Comparison of ENCODE assay signal across 8 cellular contexts in genomic region chr4:78777556-78777900, GRCh38. TPM values are rescaled to one million over a fixed set of nuclear protein-coding genes. Genes with fewer than 3 reads are reported as not detected.
DNase-seq lines count a peak whose midpoint lies in the region; ATAC-seq and TF ChIP-seq lines count a peak whose summit lies in the region.

No MANE protein-coding gene starts in this region.

- H3K4me1 Mint-ChIP-seq in naive thymus-derived CD8-positive, alpha-beta T cell, result peaks cover 8 to 20% (median 12%) of the 10 kb centered on the region in 4 donors

- H4K20me1 ChIP-seq in KMS-11 (ENCODE audit: insufficient read depth), result no peaks in the 10 kb centered on the region

- peak overlapping the region; percentile 93 to 98 (median 96) for H3K27ac Mint-ChIP-seq in naive thymus-derived CD8-positive, alpha-beta T cell

- no peak for DNase-seq in AG09309 (ENCODE audit: low read depth)
- DNase-seq in choroid plexus epithelial cell (ENCODE audit: low read depth), result no peak
- DNase-seq in naive thymus-derived CD8-positive, alpha-beta T cell, result peak in 2 of 10 donors; percentile 24 to 67
- no peak for DNase-seq in KBM-7
- DNase-seq in amygdala (lab: John Stamatoyannopoulos, UW), result no peak
- DNase-seq in NOMO-1 treated with dmso at 0.1 percent for 144 hours (lab: John Stamatoyannopoulos, UW; ENCODE audit: unreplicated experiment), result no peak
- no peak for DNase-seq in AML-193 (lab: John Stamatoyannopoulos, UW)

- H3K27ac ChIP-seq in KMS-11, result peak overlapping the region; percentile 61; the same call in 1 of the 2 replicates

- peaks cover 78% of the 10 kb centered on the region for H3K4me1 ChIP-seq in KMS-11 (ENCODE audit: low read depth, poor library complexity, severe bottlenecking)

- H3K4me3 Mint-ChIP-seq in naive thymus-derived CD8-positive, alpha-beta T cell, result peak overlapping the region in 9 of 10 donors; percentile 87 to 98 (median 94)

- H3K9ac ChIP-seq in KMS-11, result peak overlapping the region; percentile 96

- TF ChIP-seq CTCF in AG09309 (IDR thresholded peaks at IDR 0.05; ENCODE audit: control insufficient read depth, insufficient read depth, low read depth, low read length, missing control alignments), result no peak
- no peak for TF ChIP-seq CTCF in KMS-11 (conservative IDR thresholded peaks at IDR 0.05; ENCODE audit: low read depth, low read length)
- no peak for TF ChIP-seq CTCF in choroid plexus epithelial cell (conservative IDR thresholded peaks at IDR 0.05; ENCODE audit: low read depth, low read length)

- peaks cover 57% of the 10 kb centered on the region for H3K79me2 ChIP-seq in KMS-11 (ENCODE audit: insufficient read depth, low read depth)

- no peaks in the 10 kb centered on the region for H3K9me3 Mint-ChIP-seq in naive thymus-derived CD8-positive, alpha-beta T cell

- POLR2A ChIA-PET in naive thymus-derived CD8-positive, alpha-beta T cell (lab: Charles Lee), result interaction anchor here (1.3 to 1.7 kb wide), 2 partner anchors 161 to 162 kb away, joined by 4 to 5 read pairs; partner anchors contain the start of gene PAQR3

- H2AFZ ChIP-seq in KMS-11 (ENCODE audit: low read depth), result no peak overlapping the region

- H3K4me2 ChIP-seq in KMS-11, result peak overlapping the region; percentile 95

- H3K27me3 Mint-ChIP-seq in naive thymus-derived CD8-positive, alpha-beta T cell, result no peaks in the 10 kb centered on the region

- H3K36me3 Mint-ChIP-seq in naive thymus-derived CD8-positive, alpha-beta T cell, result no peaks in the 10 kb centered on the region

- in situ Hi-C loops in KBM-7 (cut with MboI; ENCODE audit: low pct_unique_long_range_greater_than_20kb, low sequenced_read_pairs), result no loop called here

- ATAC-seq in naive thymus-derived CD8-positive, alpha-beta T cell, result peak in 1 of 2 donors; percentile 25

- no peaks in the 10 kb centered on the region; the same call in 1 of the 2 replicates for H3K36me3 ChIP-seq in KMS-11 (ENCODE audit: insufficient read depth)

- no peaks in the 10 kb centered on the region for H3K27me3 ChIP-seq in KMS-11 (ENCODE audit: insufficient read depth, low read depth)

- peak overlapping the region; percentile 96 for H3K4me3 ChIP-seq in AG09309 (ENCODE audit: control insufficient read depth, low read depth, low read length)
- peak overlapping the region; percentile 90 for H3K4me3 ChIP-seq in KMS-11 (IDR thresholded peaks at IDR 0.05; ENCODE audit: insufficient read depth, low read depth, low read length)
- H3K4me3 ChIP-seq in choroid plexus epithelial cell (ENCODE audit: low read depth, low read length), result peak overlapping the region; percentile 85

RNA-seq across cellular contexts. Expression of gene BMP2K, which starts 1.4 kb away (rescaled TPM):
- total RNA-seq in naive thymus-derived CD8-positive, alpha-beta T cell, result 10 to 100 TPM; 17.0 to 18.8 TPM
- polyA plus RNA-seq in naive thymus-derived CD8-positive, alpha-beta T cell, result 1 to 10 TPM; 2.2 to 4.1 (median 2.7) TPM
